15 cellular contexts compared by ENCODE assay signal in the genomic region with DNA sequence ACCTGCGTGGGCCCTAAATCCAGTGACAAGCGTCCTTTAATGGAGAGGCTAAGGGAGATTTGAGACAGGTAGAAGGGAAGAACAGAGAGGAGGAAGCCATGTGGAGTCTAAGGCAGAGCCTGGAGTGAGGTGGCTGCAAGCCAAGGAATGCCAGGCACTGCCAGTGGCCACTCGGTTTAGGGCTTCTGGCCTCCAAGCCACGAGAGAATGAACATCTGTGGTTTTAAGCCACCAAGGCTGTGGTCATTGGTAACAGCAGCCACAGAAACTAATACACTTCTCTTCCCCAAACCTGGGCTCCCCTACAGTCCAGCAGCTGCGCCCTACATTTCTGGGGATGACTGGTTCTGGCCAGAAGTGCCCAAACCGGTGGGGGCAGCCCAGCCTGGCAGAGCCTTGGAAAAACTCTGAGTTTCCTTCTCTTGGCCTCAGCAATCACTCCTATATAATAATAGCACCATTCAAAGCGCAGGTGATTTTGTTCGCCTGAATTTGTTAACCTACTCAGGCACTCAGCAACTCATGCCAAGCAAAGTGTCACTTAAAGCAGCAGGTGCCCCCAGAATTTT.
DNase-seq lines count a peak whose midpoint lies in the region; ATAC-seq and TF ChIP-seq lines count a peak whose summit lies in the region.
"Had no signal": no experiment of that assay in that cellular context is flagged by ENCODE, and none has a peak within 500 bp of the region (broad histone marks: within the 10 kb centered on the region; RNA-seq: fewer than 3 reads in every experiment).

No MANE protein-coding gene starts in this region.

- ATAC-seq in right cardiac atrium (no peak), thoracic aorta (ENCODE audit: insufficient number of reproducible peaks, low FRiP score, low read depth) (no peak), GM19452 (IDR thresholded peaks at IDR 0.05; ENCODE audit: unreplicated experiment) (no peak)
- ATAC-seq: activated CD8-positive, alpha-beta T cell treated with anti-CD3 and anti-CD28 coated beads, Interleukin-2, amount 10 ng/mL, durations not matched to agents 7 days and 5 days; lower lobe of right lung had no signal

- TF ChIP-seq CTCF in ascending aorta (IDR thresholded peaks at IDR 0.05), result no peak
- TF ChIP-seq CTCF in thoracic aorta (IDR thresholded peaks at IDR 0.05), result no peak

- H3K4me1 ChIP-seq in ascending aorta (peaks cover 21 to 58% of the 10 kb centered on the region in 2 donors), right cardiac atrium (ENCODE audit: control insufficient read depth, insufficient read depth, low read length) (peaks cover 2% of the 10 kb centered on the region), thoracic aorta (ENCODE audit: control insufficient read depth in 1 of 2, low read depth in 2 of 2) (peaks cover 39 to 71% of the 10 kb centered on the region in 2 donors)

- intact Hi-C loops in ascending aorta (cut with DNase I) (loop anchor here (5.0 kb wide), 1 partner anchor 219 kb away; no protein-coding TSS in a partner anchor), right cardiac atrium (cut with DNase I) (no loop called here)

- H3K27ac ChIP-seq in ascending aorta (peak overlapping the region; percentile 92 to 96), right cardiac atrium (ENCODE audit: low read length) (peak overlapping the region; percentile 35), thoracic aorta (peak overlapping the region; percentile 94 to 96)
- H3K27ac ChIP-seq: brain microvascular endothelial cell, lower lobe of right lung had no signal

- H3K36me3 ChIP-seq in ascending aorta (no peaks in the 10 kb centered on the region), thoracic aorta (no peaks in the 10 kb centered on the region)
- H3K36me3 ChIP-seq: brain microvascular endothelial cell, lower lobe of right lung had no signal

- WGBS in right cardiac atrium, result 79% methylated on average over 8 of the region's 8 CpGs

- H3K27me3 ChIP-seq in ascending aorta (no peaks in the 10 kb centered on the region), right cardiac atrium (ENCODE audit: control insufficient read depth, insufficient read depth) (no peaks in the 10 kb centered on the region), thoracic aorta (replicated peaks; ENCODE audit: insufficient read depth) (no peaks in the 10 kb centered on the region)
- H3K27me3 ChIP-seq: brain microvascular endothelial cell had no signal

- H3K9me3 ChIP-seq in ascending aorta (no peaks in the 10 kb centered on the region), right cardiac atrium (ENCODE audit: control insufficient read depth, low read length) (no peaks in the 10 kb centered on the region), thoracic aorta (no peaks in the 10 kb centered on the region)
- H3K9me3 ChIP-seq: lower lobe of right lung had no signal

- DNase-seq in NCI-H2196 (lab: John Stamatoyannopoulos, UW; ENCODE audit: unreplicated experiment) (peak; percentile 47), NCI-H2196 treated with DMSO at 0.1 percent for 48 hours (lab: John Stamatoyannopoulos, UW; ENCODE audit: unreplicated experiment) (no peak), ascending aorta (ENCODE audit: low spot score in 2 of 2) (no peak), right cardiac atrium (no peak), thoracic aorta (ENCODE audit: low spot score) (no peak), islet precursor cell (no peak)
- no peak for DNase-seq in activated CD4-positive, alpha-beta T cell treated with anti-CD3 and anti-CD28 coated beads, Interleukin-2, amount 50 U/mL, for 1 hour
- DNase-seq: activated CD8-positive, alpha-beta T cell treated with anti-CD3 and anti-CD28 coated beads, Interleukin-2, amount 10 ng/mL, durations not matched to agents 7 days and 5 days; activated effector memory CD4-positive, alpha-beta T cell treated with anti-CD3 and anti-CD28 coated beads, Interleukin-2, amount 50 U/mL, for 16 hours; brain microvascular endothelial cell; hippocampal formation; lower lobe of right lung; stimulated activated CD4-positive, alpha-beta T cell treated with anti-CD3 and anti-CD28 coated beads, Interleukin-12 subunit alpha, Interleukin-12 subunit beta, amount 100 ng/mL, for 4 hours; T-helper 9 cell had no signal

- H3K4me3 ChIP-seq in ascending aorta (no peak overlapping the region), right cardiac atrium (ENCODE audit: low read length) (no peak overlapping the region), thoracic aorta (no peak overlapping the region)

Comparison
In these comparisons a context has a peak if more than half of its experiments do, and no peak if none do; other contexts are left out.
1. H3K27ac ChIP-seq: peak in every context shown above with its lines; median percentile 95 in thoracic aorta; 94 in ascending aorta; 35 in right cardiac atrium.